ENCODE assay signal across 9 cellular contexts in genomic region chr2:208280933-208281332, GRCh38. TPM values are rescaled to one million over a fixed set of nuclear protein-coding genes. Genes with fewer than 3 reads are reported as not detected.
DNase-seq lines count a peak whose midpoint lies in the region; ATAC-seq, FAIRE-seq and TF ChIP-seq lines count a peak whose summit lies in the region.
"Had no signal": no experiment of that assay in that cellular context is flagged by ENCODE, and none has a peak within 500 bp of the region (broad histone marks: within the 10 kb centered on the region; RNA-seq: fewer than 3 reads in every experiment).

No MANE protein-coding gene starts in this region.

- H3K27ac ChIP-seq in OCI-LY3 (ENCODE audit: low read length) (no peak overlapping the region), tibial nerve (peak overlapping the region in 2 of 4 donors; percentile 0 to 12)
- H3K27ac ChIP-seq: HL-60, SJSA1 had no signal

- H3K79me2 ChIP-seq in OCI-LY3 (ENCODE audit: low read length), result 0 out of 2 replicates have a peak, but pooled peaks cover 6% of the 10 kb centered on the region

- ATAC-seq in GM18511 (IDR thresholded peaks at IDR 0.05; ENCODE audit: unreplicated experiment), result peak; percentile 76

- WGBS in tibial nerve, 2 donors, result 63 to 74% methylated on average over 3 of the region's 3 CpGs

- peaks cover 21% of the 10 kb centered on the region for H4K20me1 ChIP-seq in OCI-LY3 (ENCODE audit: insufficient read depth, low read length)

- no peak overlapping the region for H2AFZ ChIP-seq in OCI-LY3 (ENCODE audit: low read depth, low read length)

- TF ChIP-seq EP300 in tibial nerve (IDR thresholded peaks at IDR 0.05), result no peak

- TF ChIP-seq POLR2A in H54 (IDR thresholded peaks at IDR 0.05; ENCODE audit: low read depth, low read length) (no peak), tibial nerve (IDR thresholded peaks at IDR 0.05) (no peak)

- H3K4me3 ChIP-seq in OCI-LY3 (ENCODE audit: low read length), result peak overlapping the region; percentile 43
- no peak overlapping the region for H3K4me3 ChIP-seq in tibial nerve
- H3K4me3 ChIP-seq: SJSA1 had no signal

- H3K27me3 ChIP-seq in OCI-LY3 (ENCODE audit: low read depth, low read length), result no peaks in the 10 kb centered on the region
- H3K27me3 ChIP-seq in tibial nerve, result no peaks in the 10 kb centered on the region
- H3K27me3 ChIP-seq: SJSA1 had no signal

- peak; percentile 30 for FAIRE-seq in H54 (lab: Jason Lieb, UNC)

- TF ChIP-seq CTCF in OCI-LY3 (IDR thresholded peaks at IDR 0.05; ENCODE audit: low read depth, low read length) (no peak), tibial nerve (IDR thresholded peaks at IDR 0.05) (no peak), GM13976 (IDR thresholded peaks at IDR 0.05; ENCODE audit: borderline replicate concordance, control extremely low read depth, extremely low read depth, insufficient read depth, missing control alignments) (no peak)

- in situ Hi-C loops in GM13976 (cut with MboI; ENCODE audit: low sequenced_read_pairs, unreplicated experiment), result no loop called here

- H3K4me1 ChIP-seq in OCI-LY3 (ENCODE audit: low read length) (peaks cover 21% of the 10 kb centered on the region), tibial nerve (peaks cover 0 to 19% (median 0%) of the 10 kb centered on the region in 4 donors)
- H3K4me1 ChIP-seq: SJSA1 had no signal

- H3K36me3 ChIP-seq in OCI-LY3 (replicated peaks; ENCODE audit: low read depth, low read length), result peaks cover 67% of the 10 kb centered on the region
- peaks cover 0 to 76% (median 18%) of the 10 kb centered on the region in 3 donors for H3K36me3 ChIP-seq in tibial nerve

- H3K4me2 ChIP-seq in OCI-LY3 (ENCODE audit: low read length), result peak overlapping the region; percentile 79

- H3K9me3 ChIP-seq in OCI-LY3 (ENCODE audit: insufficient read depth, low read length), result no peaks in the 10 kb centered on the region
- peaks cover 0 to 6% (median 0%) of the 10 kb centered on the region in 4 donors for H3K9me3 ChIP-seq in tibial nerve
- H3K9me3 ChIP-seq: SJSA1 had no signal

- no peak overlapping the region for H3K9ac ChIP-seq in OCI-LY3 (ENCODE audit: low read length)

- DNase-seq in H54 (ENCODE audit: insufficient read length, low spot score) (no peak), myocyte (ENCODE audit: low read depth) (peak; percentile 44), tibial nerve (ENCODE audit: low spot score in 2 of 2) (no peak), pons (ENCODE audit: low spot score) (no peak), GM13976 (ENCODE audit: low spot score) (no peak)

RNA-seq across cellular contexts. Expression of gene PIKFYVE, which starts 14.9 kb away (rescaled TPM):
- total RNA-seq in myocyte (21.9 and 24.2 TPM in 2 replicates), tibial nerve (10 to 100 TPM; 35.3 to 48.0 (median 39.9) TPM)
- 5.6 TPM for polyA plus RNA-seq in myocyte (2012)

RNA-seq across cellular contexts. Expression of gene IDH1, which starts 26.1 kb away (rescaled TPM):
- total RNA-seq in myocyte, result 40.8 and 79.4 TPM in 2 replicates
- 65.7 TPM for polyA plus RNA-seq in myocyte (2012)
- 10 to 100 TPM; 45.7 to 68.6 (median 57.7) TPM for total RNA-seq in tibial nerve
